8 cellular contexts compared by ENCODE assay signal in the genomic region with DNA sequence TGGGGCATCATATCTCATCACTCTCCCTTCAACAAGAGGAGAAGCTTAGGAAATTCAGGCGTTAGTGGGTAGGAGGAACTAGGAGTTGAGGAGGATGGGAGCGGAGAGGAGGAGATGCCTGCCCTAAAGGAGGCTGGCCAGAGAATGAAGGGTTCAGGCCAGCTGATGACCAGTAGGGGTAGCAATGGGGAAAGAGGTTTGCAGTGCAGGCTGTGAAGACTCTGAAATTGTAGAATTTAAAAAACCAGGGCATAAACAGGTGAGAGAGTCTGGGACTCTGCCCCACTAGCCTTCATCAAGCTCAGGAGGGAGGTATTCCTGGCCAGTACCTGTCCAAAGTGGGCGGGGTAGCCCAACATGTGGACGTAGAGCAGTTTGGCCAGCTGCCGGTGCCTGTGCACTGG. TPM values are rescaled to one million over a fixed set of nuclear protein-coding genes. Genes with fewer than 3 reads are reported as not detected.
DNase-seq lines count a peak whose midpoint lies in the region; ATAC-seq and TF ChIP-seq lines count a peak whose summit lies in the region.

No MANE protein-coding gene starts in this region.

- DNase-seq in activated CD4-positive, alpha-beta T cell treated with anti-CD3 and anti-CD28 coated beads, Interleukin-2, amount 10 ng/mL, durations not matched to agents 24 days and 14 days = no peak
- no peak for DNase-seq in activated CD4-positive, alpha-beta T cell treated with anti-CD3 and anti-CD28 coated beads for 48 hours
- DNase-seq in colonic mucosa = no peak
- peak; percentile 43 for DNase-seq in mucosa of gallbladder (ENCODE audit: low spot score)
- no peak for DNase-seq in stimulated activated CD8-positive, alpha-beta memory T cell treated with anti-CD3 and anti-CD28 coated beads, Interleukin-4, amount 100 ng/mL, for 48 hours
- no peak for DNase-seq in NCI-H526 treated with DMSO at 0.1 percent for 48 hours (lab: John Stamatoyannopoulos, UW)

- peaks cover 40% of the 10 kb centered on the region for H3K36me3 Mint-ChIP-seq in activated CD4-positive, alpha-beta T cell treated with anti-CD3 and anti-CD28 coated beads, Interleukin-2, amount 10 ng/mL, durations not matched to agents 24 days and 14 days (ENCODE audit: low read depth)

- peak overlapping the region; percentile 70 for H3K27ac ChIP-seq in KOPT-K1 (ENCODE audit: low read depth, low read length, poor library complexity, severe bottlenecking)
- peak overlapping the region; percentile 79 for H3K27ac ChIP-seq in colonic mucosa

- H3K9me3 Mint-ChIP-seq in activated CD4-positive, alpha-beta T cell treated with anti-CD3 and anti-CD28 coated beads, Interleukin-2, amount 10 ng/mL, durations not matched to agents 24 days and 14 days = no peaks in the 10 kb centered on the region

- H3K36me3 ChIP-seq in KOPT-K1 (ENCODE audit: insufficient read depth, low read length) (peaks cover 47% of the 10 kb centered on the region), colonic mucosa (no peaks in the 10 kb centered on the region)

- H3K27ac Mint-ChIP-seq in activated CD4-positive, alpha-beta T cell treated with anti-CD3 and anti-CD28 coated beads, Interleukin-2, amount 10 ng/mL, durations not matched to agents 24 days and 14 days = peak overlapping the region; percentile 98

- no peaks in the 10 kb centered on the region for H3K27me3 Mint-ChIP-seq in activated CD4-positive, alpha-beta T cell treated with anti-CD3 and anti-CD28 coated beads, Interleukin-2, amount 10 ng/mL, durations not matched to agents 24 days and 14 days

- intact Hi-C loops in activated CD4-positive, alpha-beta T cell treated with anti-CD3 and anti-CD28 coated beads, Interleukin-2, amount 10 ng/mL, durations not matched to agents 24 days and 14 days (cut with micrococcal nuclease) = loop anchor here (2.0 to 10.0 kb wide), 2 partner anchors 16 to 878 kb away; a partner anchor contains a TSS
- intact Hi-C loops in colonic mucosa (cut with DNase I) = no loop called here

- peaks cover 33% of the 10 kb centered on the region for H3K4me1 Mint-ChIP-seq in activated CD4-positive, alpha-beta T cell treated with anti-CD3 and anti-CD28 coated beads, Interleukin-2, amount 10 ng/mL, durations not matched to agents 24 days and 14 days

- TF ChIP-seq CTCF in colonic mucosa (IDR thresholded peaks at IDR 0.05) = no peak

- peak overlapping the region; percentile 99 for H3K4me3 Mint-ChIP-seq in activated CD4-positive, alpha-beta T cell treated with anti-CD3 and anti-CD28 coated beads, Interleukin-2, amount 10 ng/mL, durations not matched to agents 24 days and 14 days

- H3K4me1 ChIP-seq in colonic mucosa = no peaks in the 10 kb centered on the region

- ATAC-seq in HG03460 (IDR thresholded peaks at IDR 0.05; ENCODE audit: unreplicated experiment) = no peak

- peak overlapping the region; percentile 75 to 82 for H3K9ac ChIP-seq in colonic mucosa (ENCODE audit: low read depth in 2 of 2, low read length in 2 of 2)

- no peaks in the 10 kb centered on the region for H3K9me3 ChIP-seq in KOPT-K1 (ENCODE audit: insufficient read depth, low read length, poor library complexity, severe bottlenecking)
- no peaks in the 10 kb centered on the region for H3K9me3 ChIP-seq in colonic mucosa

- H3K4me3 ChIP-seq in colonic mucosa = peak overlapping the region; percentile 77

- no peaks in the 10 kb centered on the region for H3K27me3 ChIP-seq in colonic mucosa

RNA-seq across cellular contexts. Expression of a gene that starts 0.8 kb away (rescaled TPM):
- total RNA-seq in activated CD4-positive, alpha-beta T cell treated with anti-CD3 and anti-CD28 coated beads, Interleukin-2, amount 10 ng/mL, durations not matched to agents 24 days and 14 days = 135 and 142 TPM in 2 replicates
- total RNA-seq in colonic mucosa (100 to 1,000 TPM; 154 to 214 TPM), mucosa of gallbladder (294 TPM)

RNA-seq across cellular contexts. Expression of a gene that starts 10.7 kb away (rescaled TPM):
- total RNA-seq in activated CD4-positive, alpha-beta T cell treated with anti-CD3 and anti-CD28 coated beads, Interleukin-2, amount 10 ng/mL, durations not matched to agents 24 days and 14 days = 14.5 and 16.7 TPM in 2 replicates
- total RNA-seq in colonic mucosa (10 to 100 TPM in 1 of 2 donors, 1 to 10 TPM in 1; 9.0 to 21.0 TPM), mucosa of gallbladder (29.1 TPM)

RNA-seq across cellular contexts. Expression of a gene that starts 11.8 kb away (rescaled TPM):
- total RNA-seq in activated CD4-positive, alpha-beta T cell treated with anti-CD3 and anti-CD28 coated beads, Interleukin-2, amount 10 ng/mL, durations not matched to agents 24 days and 14 days = not detected in 2 replicates
- total RNA-seq in colonic mucosa (under 1 TPM; 0.30 to 0.58 TPM), mucosa of gallbladder (1.2 TPM)

RNA-seq across cellular contexts. Expression of a gene that starts 15.2 kb away (rescaled TPM):
- total RNA-seq in activated CD4-positive, alpha-beta T cell treated with anti-CD3 and anti-CD28 coated beads, Interleukin-2, amount 10 ng/mL, durations not matched to agents 24 days and 14 days = 1.8 and 2.8 TPM in 2 replicates
- 1 to 10 TPM; 1.8 to 2.0 TPM for total RNA-seq in colonic mucosa
- 12.5 TPM for total RNA-seq in mucosa of gallbladder
